8 cellular contexts compared by ENCODE assay signal in the genomic region with DNA sequence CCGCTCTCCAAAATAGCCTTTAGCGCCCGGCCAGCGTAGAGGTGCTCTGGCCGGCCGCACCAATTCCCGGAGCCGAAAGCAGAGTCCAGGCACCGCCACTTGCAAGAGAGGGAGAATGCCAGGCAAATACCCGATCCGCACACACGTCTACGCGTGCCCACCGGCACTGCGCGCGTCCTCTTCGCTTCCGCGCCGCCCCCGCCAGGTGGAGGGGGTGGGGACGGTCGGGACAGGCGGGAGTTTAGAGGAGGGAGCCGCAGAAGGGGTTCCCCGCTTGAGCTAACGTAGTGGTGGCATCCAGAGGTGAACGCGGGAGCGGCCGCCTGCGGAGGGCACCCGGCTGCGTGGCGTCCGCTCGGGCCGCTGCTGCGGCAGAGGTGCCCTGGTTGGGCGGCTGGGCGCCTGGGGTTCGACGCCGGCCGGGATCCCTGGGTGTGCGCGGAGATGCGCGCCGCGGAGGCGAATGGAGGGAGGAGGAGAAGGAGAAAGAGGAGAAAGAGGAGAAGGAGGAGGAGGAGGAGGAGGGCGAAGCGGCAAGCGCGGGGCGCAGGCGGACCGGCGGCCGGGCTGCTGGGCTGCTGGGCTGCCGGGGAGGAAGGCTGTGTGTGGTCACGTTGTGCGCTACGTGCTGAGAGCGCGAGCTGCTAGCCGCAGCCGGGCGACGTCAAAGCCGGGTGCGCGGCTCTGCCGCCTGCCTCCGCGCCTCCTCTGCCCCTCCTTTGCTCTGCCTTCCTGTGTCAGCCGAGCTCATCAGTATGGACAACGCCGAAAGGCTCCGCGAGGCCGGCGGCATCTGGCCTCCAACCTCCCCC. TPM values are rescaled to one million over a fixed set of nuclear protein-coding genes. Genes with fewer than 3 reads are reported as not detected.
A peak's percentile ranks its signal among the peaks of the same experiment; 100 is the strongest.
DNase-seq lines count a peak whose midpoint lies in the region; TF ChIP-seq lines count a peak whose summit lies in the region.

Gene MDGA2 (minus strand): TSS at position 117 of the 812 bp plus-strand sequence.

- H3K9ac ChIP-seq in HUES64 (ENCODE audit: low read depth, low read length) (0 out of 2 replicates have a peak within 1 kb of the TSS, but pooled peaks have one; percentile 26), mesenchymal stem cell (ENCODE audit: low read length) (peak within 1 kb of the TSS; percentile 43)

- H3K36me3 ChIP-seq in HUES64 (ENCODE audit: insufficient read depth, low read length) (no peaks in the 10 kb centered on the region), brain microvascular endothelial cell (replicated peaks) (no peaks in the 10 kb centered on the region), mesenchymal stem cell (ENCODE audit: control insufficient read depth in 1 of 2, insufficient read depth in 2 of 2, low read depth in 1 of 2, low read length in 2 of 2) (peaks cover 0 to 3% of the 10 kb centered on the region in 2 experiments)

- no peak for TF ChIP-seq CTCF in brain microvascular endothelial cell (IDR thresholded peaks at IDR 0.05; ENCODE audit: low read depth, low read length, missing control alignments)

- H3K9me3 ChIP-seq in HUES64 (ENCODE audit: insufficient read depth, low read depth, low read length) (no peaks in the 10 kb centered on the region), mesenchymal stem cell (ENCODE audit: control insufficient read depth, low read length) (no peaks in the 10 kb centered on the region)

- peak within 1 kb of the TSS in 1 of 2 experiments; percentile 64 for H3K14ac ChIP-seq in mesenchymal stem cell (ENCODE audit: low read length in 2 of 2)

- H3K4me3 ChIP-seq in HUES64 (ENCODE audit: low read length), result peak within 1 kb of the TSS; percentile 65
- peak within 1 kb of the TSS; percentile 59 for H3K4me3 ChIP-seq in brain microvascular endothelial cell (ENCODE audit: low read depth, low read length)
- peak within 1 kb of the TSS; percentile 53 to 64 for H3K4me3 ChIP-seq in mesenchymal stem cell (ENCODE audit: insufficient read depth in 1 of 2, low read depth in 1 of 2, low read length in 2 of 2)

- no peak within 1 kb of the TSS for H3K27ac ChIP-seq in HUES64 (ENCODE audit: low read depth, low read length)
- H3K27ac ChIP-seq in brain microvascular endothelial cell, result no peak within 1 kb of the TSS
- no peak within 1 kb of the TSS for H3K27ac ChIP-seq in mesenchymal stem cell (ENCODE audit: low read length, poor library complexity, severe bottlenecking)

- peaks cover 80% of the 10 kb centered on the region for H3K27me3 ChIP-seq in HUES64 (ENCODE audit: insufficient read depth, low read length)
- H3K27me3 ChIP-seq in brain microvascular endothelial cell (replicated peaks), result peaks cover 4% of the 10 kb centered on the region
- peaks cover 15 to 53% of the 10 kb centered on the region in 2 experiments for H3K27me3 ChIP-seq in mesenchymal stem cell (ENCODE audit: control insufficient read depth in 1 of 2, insufficient read depth in 1 of 2, low read length in 2 of 2)

- in situ Hi-C loops in brain microvascular endothelial cell (cut with HindIII; ENCODE audit: low pct_ligation_motif_present, low sequenced_read_pairs), result no loop called here

- under 1% methylated on average over 86 of the region's 86 CpGs for WGBS in HUES64
- 1% methylated on average over 75 of the region's 86 CpGs for WGBS in mesenchymal stem cell

- no peak within 1 kb of the TSS for H2BK5ac ChIP-seq in mesenchymal stem cell (ENCODE audit: low read depth, low read length, poor library complexity, severe bottlenecking)

- H3K18ac ChIP-seq in mesenchymal stem cell (ENCODE audit: low read depth in 1 of 2, low read length in 2 of 2), result peak within 1 kb of the TSS in 1 of 2 experiments; percentile 34

- no peaks in the 10 kb centered on the region for H3K79me1 ChIP-seq in mesenchymal stem cell (replicated peaks; ENCODE audit: low read length, poor library complexity, severe bottlenecking)

- 0 out of 2 replicates have a peak, but pooled peaks cover 5% of the 10 kb centered on the region for H3K4me1 ChIP-seq in HUES64 (ENCODE audit: insufficient read depth, low read length)
- H3K4me1 ChIP-seq in mesenchymal stem cell (ENCODE audit: control insufficient read depth, insufficient read depth, low read depth, low read length), result peaks cover 27% of the 10 kb centered on the region

- H3K4ac ChIP-seq in mesenchymal stem cell (ENCODE audit: low read depth in 1 of 2, low read length in 2 of 2), result no peak within 1 kb of the TSS

- no peak within 1 kb of the TSS for H2AK5ac ChIP-seq in mesenchymal stem cell (ENCODE audit: low read length, severe bottlenecking)

- H2BK12ac ChIP-seq in mesenchymal stem cell (ENCODE audit: low read length in 2 of 2), result peak within 1 kb of the TSS in 1 of 2 experiments; percentile 54

- no peak within 1 kb of the TSS for H2BK120ac ChIP-seq in mesenchymal stem cell (ENCODE audit: low read depth, low read length)

- peak within 1 kb of the TSS in 1 of 2 experiments; percentile 59 for H3K23ac ChIP-seq in mesenchymal stem cell (ENCODE audit: low read length in 2 of 2)

- peak within 1 kb of the TSS; percentile 93 for H2AFZ ChIP-seq in mesenchymal stem cell (ENCODE audit: low read depth, low read length)

- peak within 1 kb of the TSS; percentile 91 for H3K4me2 ChIP-seq in mesenchymal stem cell (ENCODE audit: low read length, poor library complexity, severe bottlenecking)

- H4K91ac ChIP-seq in mesenchymal stem cell (ENCODE audit: low read length), result peak within 1 kb of the TSS; percentile 28

- DNase-seq in GM03348 (ENCODE audit: low spot score), result peak; percentile 26
- peak; percentile 26 for DNase-seq in brain microvascular endothelial cell
- peak; percentile 74 for DNase-seq in mesenchymal stem cell
- DNase-seq in CD1c-positive myeloid dendritic cell (ENCODE audit: extremely low spot score), result no peak
- DNase-seq in GM19240 (ENCODE audit: insufficient read length, low spot score), result no peak
- no peak for DNase-seq in stimulated activated CD4-positive, alpha-beta T cell treated with anti-CD3 and anti-CD28 coated beads, Interleukin-1b, Interleukin-23, amount 100 ng/mL, for 48 hours
- DNase-seq in activated CD4-positive, alpha-beta T cell treated with anti-CD3 and anti-CD28 coated beads for 4 hours, result no peak

- H4K8ac ChIP-seq in mesenchymal stem cell (ENCODE audit: low read length), result peak within 1 kb of the TSS; percentile 46

- peak within 1 kb of the TSS; percentile 20 for H2BK15ac ChIP-seq in mesenchymal stem cell (ENCODE audit: low read depth, poor library complexity, severe bottlenecking)

RNA-seq across cellular contexts. Expression of gene MDGA2, which starts in this region (rescaled TPM):
- polyA plus RNA-seq in HUES64 (2013, experiment 1 of 2), result 1.1 TPM
- 1.0 TPM for polyA plus RNA-seq in HUES64 (2013, experiment 2 of 2)
- polyA plus RNA-seq in mesenchymal stem cell (2013, experiment 1 of 2), result 0.44 TPM
- polyA plus RNA-seq in mesenchymal stem cell (2013, experiment 2 of 2), result 0.49 TPM

Comparison
In these comparisons a context has a peak if more than half of its experiments do, and no peak if none do; other contexts are left out.
1. DNase-seq: peak in GM03348 (single experiment), brain microvascular endothelial cell (single experiment) and mesenchymal stem cell (single experiment); none in CD1c-positive myeloid dendritic cell (single experiment), GM19240 (single experiment), stimulated activated CD4-positive, alpha-beta T cell treated with anti-CD3 and anti-CD28 coated beads, Interleukin-1b, Interleukin-23, amount 100 ng/mL, for 48 hours (single experiment) and activated CD4-positive, alpha-beta T cell treated with anti-CD3 and anti-CD28 coated beads for 4 hours (0 of 2).
2. Peak in every context shown above with its lines, with median percentiles within 50 percentile points of each other: H3K4me3 ChIP-seq.